Comparison of ENCODE assay signal across 8 cellular contexts in genomic region chr3:171028025-171028778, GRCh38. TPM values are rescaled to one million over a fixed set of nuclear protein-coding genes. Genes with fewer than 3 reads are reported as not detected.
A peak's percentile ranks its signal among the peaks of the same experiment; 100 is the strongest.
DNase-seq lines count a peak whose midpoint lies in the region; ATAC-seq and TF ChIP-seq lines count a peak whose summit lies in the region.

No MANE protein-coding gene starts in this region.

- peak; percentile 91 for DNase-seq in AG08395 (ENCODE audit: low spot score)
- peak; percentile 51 for DNase-seq in RWPE2 (ENCODE audit: low spot score)
- DNase-seq in body of pancreas, result peak; percentile 35 to 50 (median 46)
- DNase-seq in iPS-NIHi7 (ENCODE audit: extremely low spot score), result peak; percentile 77
- no peak for DNase-seq in spleen
- DNase-seq in NK-92 (lab: John Stamatoyannopoulos, UW; ENCODE audit: unreplicated experiment), result no peak

- intact Hi-C loops in body of pancreas (cut with DNase I), result no loop called here
- intact Hi-C loops in spleen (cut with DNase I; ENCODE audit: low total_unique reads), result no loop called here

- H3K27me3 ChIP-seq in RWPE2 (ENCODE audit: insufficient read depth, poor library complexity, severe bottlenecking) (no peaks in the 10 kb centered on the region), body of pancreas (no peaks in the 10 kb centered on the region), spleen (replicated peaks in 1 of 7) (peaks cover 0 to 32% (median 0%) of the 10 kb centered on the region in 7 donors)

- H3K4me1 ChIP-seq in RWPE2 (ENCODE audit: insufficient read depth, poor library complexity, severe bottlenecking) (peaks cover 3% of the 10 kb centered on the region), body of pancreas (peaks cover 37% of the 10 kb centered on the region), spleen (peaks cover 0 to 13% (median 5%) of the 10 kb centered on the region in 6 donors)

- no peak overlapping the region for H3K27ac ChIP-seq in RWPE2 (ENCODE audit: poor library complexity, severe bottlenecking)
- H3K27ac ChIP-seq in body of pancreas, result peak overlapping the region in 3 of 4 donors; percentile 46 to 64 (median 54)
- no peak overlapping the region for H3K27ac ChIP-seq in spleen

- no peak for TF ChIP-seq POLR2A in body of pancreas (IDR thresholded peaks at IDR 0.05)
- TF ChIP-seq POLR2A in spleen (IDR thresholded peaks at IDR 0.05), result no peak

- TF ChIP-seq CTCF in RWPE2 (IDR thresholded peaks at IDR 0.05; ENCODE audit: poor library complexity, severe bottlenecking) (no peak), body of pancreas (IDR thresholded peaks at IDR 0.05) (no peak), spleen (IDR thresholded peaks at IDR 0.05 in 8 of 11, conservative IDR thresholded peaks at IDR 0.05 in 3 of 11) (no peak)

- H3K9me3 ChIP-seq in RWPE2 (ENCODE audit: severe bottlenecking) (no peaks in the 10 kb centered on the region), body of pancreas (no peaks in the 10 kb centered on the region), spleen (no peaks in the 10 kb centered on the region)

- WGBS in body of pancreas, 2 donors, result 22 to 23% methylated on average over 22 to 39 of the region's 39 CpGs
- WGBS in spleen, 5 donors, result 11 to 19% (median 16%) methylated on average over 34 to 39 of the region's 39 CpGs

- peak; percentile 55 for ATAC-seq in GM21390 (IDR thresholded peaks at IDR 0.05; ENCODE audit: unreplicated experiment)
- ATAC-seq in RWPE2 (ENCODE audit: low read depth), result peak; percentile 86
- peak; percentile 65 for ATAC-seq in body of pancreas
- ATAC-seq in HG02623 (IDR thresholded peaks at IDR 0.05; ENCODE audit: unreplicated experiment), result no peak

- H3K4me3 ChIP-seq in RWPE2 (ENCODE audit: severe bottlenecking) (peak overlapping the region; percentile 4), body of pancreas (no peak overlapping the region), spleen (peak overlapping the region in 6 of 8 donors; percentile 5 to 48 (median 16))

- H3K36me3 ChIP-seq in RWPE2 (ENCODE audit: low read depth) (no peaks in the 10 kb centered on the region), body of pancreas (replicated peaks in 1 of 2; ENCODE audit: insufficient read depth in 1 of 2, low read depth in 2 of 2) (no peaks in the 10 kb centered on the region), spleen (no peaks in the 10 kb centered on the region)

RNA-seq across cellular contexts. Expression of gene SLC2A2, which starts 1.7 kb away (rescaled TPM):
- total RNA-seq in body of pancreas (1 to 10 TPM; 2.9 to 8.2 TPM), spleen (not detected)
- not detected for polyA plus RNA-seq in spleen

Comparison
In these comparisons a context has a peak if more than half of its experiments do, and no peak if none do; other contexts are left out.
1. DNase-seq: peak in AG08395 (single experiment), RWPE2 (single experiment), body of pancreas (4 of 4) and iPS-NIHi7 (single experiment); none in spleen (single experiment) and NK-92 (single experiment).
2. H3K27ac ChIP-seq: peak in body of pancreas (3 of 4); none in RWPE2 (single experiment) and spleen (0 of 8).
3. H3K4me3 ChIP-seq: peak in RWPE2 (single experiment) and spleen (6 of 8); none in body of pancreas (0 of 2).